ENCODE assay signal across 34 cellular contexts in the genomic region with DNA sequence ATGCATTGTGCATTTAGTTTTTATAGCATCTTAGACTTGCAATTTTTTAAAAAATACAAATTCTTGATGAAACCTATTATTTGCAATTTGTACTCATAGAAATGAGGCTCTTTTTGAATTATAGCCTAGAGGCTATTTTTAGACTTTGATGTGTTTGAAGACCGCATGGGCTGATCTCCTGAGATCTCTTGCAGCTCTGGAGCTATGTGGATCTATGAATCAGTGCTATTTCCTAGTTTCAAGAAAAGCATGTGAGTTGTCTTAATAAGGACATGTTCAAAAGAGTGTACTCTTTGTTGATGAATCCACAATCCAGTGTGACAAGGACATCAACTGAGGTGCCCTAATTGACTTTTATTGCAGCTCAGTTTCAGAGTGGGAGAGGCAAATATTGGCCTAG.
"Had no signal": no experiment of that assay in that cellular context is flagged by ENCODE, and none has a peak within 500 bp of the region (broad histone marks: within the 10 kb centered on the region; RNA-seq: fewer than 3 reads in every experiment).

No MANE protein-coding gene starts in this region.

- ATAC-seq: activated naive CD4-positive, alpha-beta T cell treated with anti-CD3 and anti-CD28 coated beads, Interleukin-2, amount 50 U/mL, for 72 hours; activated T-cell treated with anti-CD3 and anti-CD28 coated beads, Interleukin-2, amount 50 U/mL, for 4 hours; body of pancreas; Right ventricle myocardium inferior had no signal

- H3K27me3 ChIP-seq: adrenal gland, body of pancreas, breast epithelium had no signal

- H3K9me3 ChIP-seq: adrenal gland, body of pancreas, breast epithelium had no signal

- H3K27ac Mint-ChIP-seq: activated B cell treated with CpG ODN at 0.5 μM for 24 hours; activated CD4-positive, alpha-beta memory T cell treated with anti-CD3 and anti-CD28 coated beads for 36 hours; activated naive CD4-positive, alpha-beta T cell treated with anti-CD3 and anti-CD28 coated beads for 36 hours; activated naive CD4-positive, alpha-beta T cell treated with anti-CD3 and anti-CD28 coated beads, Interleukin-2, amount 50 U/mL, for 72 hours; activated T-helper 1 cell treated with anti-CD3 and anti-CD28 coated beads, Interleukin-12 subunit alpha, Interleukin-12 subunit beta, Interleukin-2, Interleukin-4 antibody, amounts not matched to agents 30 ng/mL and 10 ng/mL and 1 ng/mL, durations not matched to agents 14 hours and 24 hours and 36 hours had no signal

- H3K36me3 ChIP-seq: adrenal gland, breast epithelium had no signal

- H3K4me3 Mint-ChIP-seq: activated B cell treated with CpG ODN at 0.5 μM for 24 hours; activated CD4-positive, alpha-beta memory T cell treated with anti-CD3 and anti-CD28 coated beads for 36 hours; activated naive CD4-positive, alpha-beta T cell treated with anti-CD3 and anti-CD28 coated beads for 36 hours; activated T-cell treated with anti-CD3 and anti-CD28 coated beads, Interleukin-2, amount 50 U/mL, for 4 hours; activated T-helper 1 cell treated with anti-CD3 and anti-CD28 coated beads, Interleukin-12 subunit alpha, Interleukin-12 subunit beta, Interleukin-2, Interleukin-4 antibody, amounts not matched to agents 30 ng/mL and 10 ng/mL and 1 ng/mL, durations not matched to agents 14 hours and 24 hours and 36 hours had no signal

- H3K4me3 ChIP-seq: adrenal gland, body of pancreas, breast epithelium, PC-9 had no signal

- H3K9me3 Mint-ChIP-seq: activated B cell treated with CpG ODN at 0.5 μM for 24 hours; activated CD4-positive, alpha-beta memory T cell treated with anti-CD3 and anti-CD28 coated beads for 36 hours; activated T-cell treated with anti-CD3 and anti-CD28 coated beads, Interleukin-2, amount 50 U/mL, for 4 hours; activated T-helper 1 cell treated with anti-CD3 and anti-CD28 coated beads, Interleukin-12 subunit alpha, Interleukin-12 subunit beta, Interleukin-2, Interleukin-4 antibody, amounts not matched to agents 30 ng/mL and 10 ng/mL and 1 ng/mL, durations not matched to agents 14 hours and 24 hours and 36 hours had no signal

- H3K36me3 Mint-ChIP-seq: activated CD4-positive, alpha-beta memory T cell treated with anti-CD3 and anti-CD28 coated beads for 36 hours; activated naive CD4-positive, alpha-beta T cell treated with anti-CD3 and anti-CD28 coated beads, Interleukin-2, amount 50 U/mL, for 72 hours had no signal

- H3K27ac ChIP-seq: adrenal gland, body of pancreas, breast epithelium, PC-9, RWPE1, VCaP had no signal

- DNase-seq: activated B cell treated with CpG ODN at 0.5 μM for 24 hours; activated CD4-positive, alpha-beta memory T cell treated with anti-CD3 and anti-CD28 coated beads for 36 hours; activated CD4-positive, alpha-beta T cell treated with anti-CD3 and anti-CD28 coated beads for 4 hours; activated CD4-positive, alpha-beta T cell treated with anti-CD3 and anti-CD28 coated beads, Interleukin-2, amount 50 U/mL, for 1 hour; activated CD4-positive, CD25-positive, alpha-beta regulatory T cell treated with anti-CD3 and anti-CD28 coated beads, Interleukin-2, amount 50 U/mL, for 72 hours; activated CD8-positive, alpha-beta memory T cell treated with anti-CD3 and anti-CD28 coated beads, Interleukin-2, amount 50 U/mL, for 4 hours; activated gamma-delta T cell treated with Interleukin-2 at 50 U/mL for 16 hours; activated naive CD4-positive, alpha-beta T cell treated with anti-CD3 and anti-CD28 coated beads for 36 hours; activated T-cell treated with anti-CD3 and anti-CD28 coated beads for 4 hours; activated T-cell treated with anti-CD3 and anti-CD28 coated beads, Interleukin-2, amount 50 U/mL, for 4 hours; adrenal gland; body of pancreas; Karpas-422; NCI-H1105; NCI-H1417 treated with DMSO at 0.1 percent for 48 hours; NCI-H187 treated with DMSO at 0.1 percent for 48 hours; NCI-H2081; NCI-H2171 treated with DMSO at 0.1 percent for 48 hours; NCI-H2227 treated with DMSO at 0.1 percent for 48 hours; NCI-H446 treated with DMSO at 0.1 percent for 48 hours; NCI-H524; NCI-H69; NK-92 treated with Interleukin-12 subunit alpha and Interleukin-12 subunit beta, amount 100 ng/mL, for 24 hours; PC-9; SW 1271; T-helper 1 cell; T-helper 2 cell; T-helper 9 cell had no signal

- H3K4me1 Mint-ChIP-seq: activated B cell treated with CpG ODN at 0.5 μM for 24 hours had no signal

- H3K4me2 ChIP-seq: PC-9 had no signal

- H2AFZ ChIP-seq: PC-9 had no signal

- H3K4me1 ChIP-seq: adrenal gland, body of pancreas, breast epithelium had no signal
